Comparison of ENCODE assay signal across 18 cellular contexts in the genomic region with DNA sequence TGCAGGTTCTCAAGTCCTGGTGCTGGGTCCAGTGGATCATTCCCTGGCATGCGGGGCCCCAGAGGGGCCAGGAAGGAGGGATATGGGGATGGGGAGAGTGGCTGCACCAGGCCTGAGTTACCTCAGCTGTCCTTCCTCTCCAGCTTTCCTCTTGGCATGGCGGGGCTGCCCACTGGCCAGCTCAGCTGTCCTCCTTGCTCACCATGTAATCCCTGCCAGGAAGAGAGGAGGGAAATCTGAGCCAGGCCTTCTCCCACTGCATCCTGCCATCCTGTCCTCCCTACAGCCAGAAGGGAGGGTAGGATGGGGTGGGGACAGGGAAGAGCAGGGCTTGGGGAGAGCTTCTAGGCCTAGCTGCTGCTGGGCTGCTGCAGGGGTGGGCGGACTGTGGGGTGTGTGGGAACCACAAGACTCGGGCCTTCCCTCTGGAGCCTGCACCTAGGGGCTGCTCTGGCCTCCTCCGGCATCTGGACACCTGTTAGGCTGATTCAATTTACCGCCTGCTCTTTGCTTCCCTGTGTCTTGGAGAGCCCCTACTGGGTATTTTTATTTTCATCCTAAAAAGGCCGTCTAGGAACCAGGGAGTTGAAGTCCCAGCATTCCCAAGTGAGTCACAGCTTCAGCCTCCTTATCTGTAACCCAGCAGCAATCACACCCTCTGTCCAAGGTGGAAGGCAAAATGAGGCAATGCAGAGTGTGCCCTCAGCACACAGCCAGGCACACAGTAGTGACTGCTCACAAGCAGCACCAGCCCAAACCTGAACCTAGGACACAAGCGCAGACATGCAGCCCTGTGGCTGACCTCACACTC. TPM values are rescaled to one million over a fixed set of nuclear protein-coding genes. Genes with fewer than 3 reads are reported as not detected.
DNase-seq lines count a peak whose midpoint lies in the region; ATAC-seq and TF ChIP-seq lines count a peak whose summit lies in the region.
"Had no signal": no experiment of that assay in that cellular context is flagged by ENCODE, and none has a peak within 500 bp of the region (broad histone marks: within the 10 kb centered on the region; RNA-seq: fewer than 3 reads in every experiment).

No MANE protein-coding gene starts in this region.

- peak overlapping the region; percentile 54 to 63 for H3K27ac ChIP-seq in ascending aorta
- peak overlapping the region in 3 of 4 donors; percentile 37 to 50 (median 37) for H3K27ac ChIP-seq in gastrocnemius medialis

- H3K9me3 ChIP-seq in ascending aorta, result no peaks in the 10 kb centered on the region
- H3K9me3 ChIP-seq in gastrocnemius medialis, result no peaks in the 10 kb centered on the region
- H3K9me3 ChIP-seq in BE2C, result no peaks in the 10 kb centered on the region
- H3K9me3 ChIP-seq: transverse colon had no signal

- intact Hi-C loops in ascending aorta (cut with DNase I), result no loop called here
- intact Hi-C loops in left ventricle myocardium superior (cut with micrococcal nuclease), result loop anchor here (10.0 kb wide), 1 partner anchor 91 kb away; no protein-coding TSS in a partner anchor
- intact Hi-C loops in gastrocnemius medialis (cut with DNase I; ENCODE audit: low total_unique reads), result no loop called here

- no peaks in the 10 kb centered on the region for H3K36me3 ChIP-seq in H7 (replicated peaks; ENCODE audit: control insufficient read depth, insufficient read depth, low read length)
- H3K36me3 ChIP-seq in ascending aorta, result no peaks in the 10 kb centered on the region
- H3K36me3 ChIP-seq in gastrocnemius medialis, result no peaks in the 10 kb centered on the region
- H3K36me3 ChIP-seq in BE2C, result no peaks in the 10 kb centered on the region
- H3K36me3 ChIP-seq: transverse colon had no signal

- H3K4me3 ChIP-seq in H7 (ENCODE audit: insufficient read depth, low read depth, low read length), result no peak overlapping the region
- no peak overlapping the region for H3K4me3 ChIP-seq in ascending aorta
- no peak overlapping the region for H3K4me3 ChIP-seq in gastrocnemius medialis
- no peak overlapping the region for H3K4me3 ChIP-seq in BE2C (ENCODE audit: low read depth, low read length)
- H3K4me3 ChIP-seq: transverse colon had no signal

- peaks cover 0 to 10% of the 10 kb centered on the region in 2 donors for H3K4me1 ChIP-seq in ascending aorta
- H3K4me1 ChIP-seq in gastrocnemius medialis, result peaks cover 31 to 32% of the 10 kb centered on the region in 2 donors
- no peaks in the 10 kb centered on the region for H3K4me1 ChIP-seq in BE2C
- H3K4me1 ChIP-seq: transverse colon had no signal

- H3K27me3 ChIP-seq in H7 (ENCODE audit: control insufficient read depth, insufficient read depth, low read length) (no peaks in the 10 kb centered on the region; the same call in 1 of the 2 replicates), ascending aorta (no peaks in the 10 kb centered on the region), gastrocnemius medialis (no peaks in the 10 kb centered on the region), BE2C (no peaks in the 10 kb centered on the region)
- H3K27me3 ChIP-seq: transverse colon had no signal

- TF ChIP-seq POLR2A in gastrocnemius medialis (IDR thresholded peaks at IDR 0.05), result no peak

- peak; percentile 17 for DNase-seq in H7
- DNase-seq in ascending aorta (ENCODE audit: low spot score in 2 of 2), result peak in 1 of 2 donors; percentile 59
- DNase-seq in left ventricle myocardium superior, result no peak
- DNase-seq in gastrocnemius medialis, result peak; percentile 76 to 90
- no peak for DNase-seq in stimulated activated CD4-positive, alpha-beta T cell treated with anti-CD3 and anti-CD28 coated beads, Interleukin-4, amount 100 ng/mL, for 4 hours
- no peak for DNase-seq in HK-2 (ENCODE audit: unreplicated experiment)
- no peak for DNase-seq in BE2C
- DNase-seq: activated CD4-positive, alpha-beta memory T cell treated with anti-CD3 and anti-CD28 coated beads, Interleukin-2, amount 10 ng/mL, durations not matched to agents 7 days and 5 days; CD4-positive, alpha-beta T cell; effector memory CD8-positive, alpha-beta T cell; MV-4-11; NCI-H2171 treated with DMSO at 0.1 percent for 48 hours; NK-92 treated with Interleukin-12 subunit alpha and Interleukin-12 subunit beta, amount 100 ng/mL, for 24 hours; stimulated activated CD4-positive, alpha-beta T cell treated with anti-CD3 and anti-CD28 coated beads, Interleukin-2, amount 100 ng/mL, for 24 hours; transverse colon had no signal

- in situ Hi-C loops in gastrocnemius medialis (cut with MboI; ENCODE audit: low sequenced_read_pairs in 4 of 4), result no loop called here

- peak; percentile 24 for ATAC-seq in left ventricle myocardium superior
- peak; percentile 88 to 96 for ATAC-seq in gastrocnemius medialis
- no peak for ATAC-seq in esophagus mucosa
- ATAC-seq: effector memory CD8-positive, alpha-beta T cell had no signal

- no peak for TF ChIP-seq CTCF in ascending aorta (IDR thresholded peaks at IDR 0.05)
- TF ChIP-seq CTCF in gastrocnemius medialis (IDR thresholded peaks at IDR 0.05 in 4 of 5, conservative IDR thresholded peaks at IDR 0.05 in 1 of 5), result no peak
- no peak for TF ChIP-seq CTCF in BE2C (IDR thresholded peaks at IDR 0.05; ENCODE audit: low read depth, low read length)

RNA-seq across cellular contexts. Expression of a gene that starts 13.0 kb away (rescaled TPM):
- total RNA-seq in H7 (2014; rRNA removed; shearing (Covaris generic)), result 0.07 TPM in 1 of 2 replicates, not detected in the other
- total RNA-seq in ascending aorta (0.43 TPM), left ventricle myocardium superior (20.6 TPM), gastrocnemius medialis (1 to 10 TPM in 3 of 4 donors, under 1 TPM in 1; 0.68 to 3.3 (median 1.8) TPM), esophagus mucosa (not detected)
- not detected for polyA plus RNA-seq in BE2C (2012; ENCODE audit: insufficient read depth, insufficient read length, low read depth)
- total RNA-seq: activated CD4-positive, alpha-beta memory T cell treated with anti-CD3 and anti-CD28 coated beads, Interleukin-2, amount 10 ng/mL, durations not matched to agents 7 days and 5 days; CD4-positive, alpha-beta T cell; SK-MEL-5 had no signal
- polyA plus RNA-seq: keratinocyte had no signal

Comparison
In these comparisons a context has a peak if more than half of its experiments do, and no peak if none do; other contexts are left out.
1. DNase-seq: peak in H7 (single experiment) and gastrocnemius medialis (2 of 2); none in left ventricle myocardium superior (single experiment), stimulated activated CD4-positive, alpha-beta T cell treated with anti-CD3 and anti-CD28 coated beads, Interleukin-4, amount 100 ng/mL, for 4 hours (0 of 2), HK-2 (single experiment) and BE2C (single experiment).